In genomic region chr10:35340975-35341374, GRCh38 we compare ENCODE assay signal across 11 cellular contexts. TPM values are rescaled to one million over a fixed set of nuclear protein-coding genes. Genes with fewer than 3 reads are reported as not detected.
DNase-seq lines count a peak whose midpoint lies in the region; ATAC-seq and TF ChIP-seq lines count a peak whose summit lies in the region.
"Had no signal": no experiment of that assay in that cellular context is flagged by ENCODE, and none has a peak within 500 bp of the region (broad histone marks: within the 10 kb centered on the region; RNA-seq: fewer than 3 reads in every experiment).

No MANE protein-coding gene starts in this region.

- peak overlapping the region; percentile 77 for H3K4me3 Mint-ChIP-seq in T-helper 17 cell

- no peaks in the 10 kb centered on the region for H3K36me3 ChIP-seq in smooth muscle cell (ENCODE audit: low read depth)

- H3K36me3 Mint-ChIP-seq in T-helper 17 cell (ENCODE audit: low read depth) = peaks cover 2% of the 10 kb centered on the region

- peak overlapping the region; percentile 66 for H3K4me2 ChIP-seq in smooth muscle cell

- H3K4me3 ChIP-seq in foreskin fibroblast (ENCODE audit: low read depth in 1 of 2, low read length in 2 of 2) (no peak overlapping the region), smooth muscle cell (no peak overlapping the region)
- H3K4me3 ChIP-seq: body of pancreas had no signal

- H3K9ac ChIP-seq in smooth muscle cell (ENCODE audit: low read depth) = no peak overlapping the region

- peak; percentile 31 for DNase-seq in activated CD4-positive, alpha-beta T cell treated with anti-CD3 and anti-CD28 coated beads for 48 hours
- no peak for DNase-seq in activated CD4-positive, alpha-beta T cell treated with anti-CD3 and anti-CD28 coated beads for 4 hours
- no peak for DNase-seq in T-helper 17 cell
- peak; percentile 40 to 66 for DNase-seq in foreskin fibroblast
- no peak for DNase-seq in smooth muscle cell (lab: John Stamatoyannopoulos, UW; ENCODE audit: unreplicated experiment)
- no peak for DNase-seq in stimulated activated CD4-positive, alpha-beta T cell treated with anti-CD3 and anti-CD28 coated beads, Interleukin-4, amount 100 ng/mL, for 1 hour
- DNase-seq in NCI-H2081 (lab: John Stamatoyannopoulos, UW) = no peak
- DNase-seq: body of pancreas, NCI-H446 treated with DMSO at 0.1 percent for 48 hours had no signal

- H4K20me1 ChIP-seq in smooth muscle cell (ENCODE audit: low read depth) = peaks cover 91% of the 10 kb centered on the region

- no peaks in the 10 kb centered on the region for H3K27me3 ChIP-seq in smooth muscle cell (ENCODE audit: low read depth)
- H3K27me3 ChIP-seq: body of pancreas had no signal

- H2AFZ ChIP-seq in smooth muscle cell (ENCODE audit: low read depth) = no peak overlapping the region

- peak overlapping the region; percentile 6 for H3K27ac ChIP-seq in smooth muscle cell (ENCODE audit: low read depth)
- H3K27ac ChIP-seq: body of pancreas, HL-60 had no signal

- peaks cover 89% of the 10 kb centered on the region for H3K79me2 ChIP-seq in smooth muscle cell (ENCODE audit: low read depth)

- peaks cover 16% of the 10 kb centered on the region for H3K4me1 ChIP-seq in smooth muscle cell (ENCODE audit: low read depth)

- H3K9me3 ChIP-seq in T-helper 17 cell (ENCODE audit: control insufficient read depth, low read length, poor library complexity, severe bottlenecking) = no peaks in the 10 kb centered on the region
- H3K9me3 ChIP-seq in smooth muscle cell (replicated peaks; ENCODE audit: low read depth) = no peaks in the 10 kb centered on the region
- H3K9me3 ChIP-seq: body of pancreas had no signal

- WGBS in smooth muscle cell (ENCODE audit: low lambda C conversion rate) = 13% methylated on average over 6 of the region's 6 CpGs

- TF ChIP-seq CTCF in foreskin fibroblast (IDR thresholded peaks at IDR 0.05; ENCODE audit: low read depth, low read length) = no peak
- TF ChIP-seq CTCF in smooth muscle cell (IDR thresholded peaks at IDR 0.05; ENCODE audit: borderline replicate concordance, insufficient read depth, poor library complexity, severe bottlenecking) = no peak

- peaks cover 51% of the 10 kb centered on the region for H3K4me1 Mint-ChIP-seq in T-helper 17 cell

- no peaks in the 10 kb centered on the region for H3K27me3 Mint-ChIP-seq in T-helper 17 cell

- ATAC-seq in T-helper 17 cell = no peak
- ATAC-seq in HG02885 (IDR thresholded peaks at IDR 0.05; ENCODE audit: poor library complexity, unreplicated experiment) = no peak
- ATAC-seq: body of pancreas had no signal

- peak overlapping the region; percentile 93 for H3K27ac Mint-ChIP-seq in T-helper 17 cell

- H3F3A ChIP-seq in smooth muscle cell (ENCODE audit: low read depth) = no peaks in the 10 kb centered on the region

RNA-seq across cellular contexts. Expression of gene CCNY, which starts 4.7 kb away (rescaled TPM):
- total RNA-seq in T-helper 17 cell (10 to 100 TPM; 74.4 to 89.1 TPM), smooth muscle cell (46.9 and 56.3 TPM in 2 replicates)
- 53.1 and 57.5 TPM in 2 replicates for polyA plus RNA-seq in smooth muscle cell

Comparison
In these comparisons a context has a peak if more than half of its experiments do, and no peak if none do; other contexts are left out.
1. DNase-seq: peak in activated CD4-positive, alpha-beta T cell treated with anti-CD3 and anti-CD28 coated beads for 48 hours (single experiment) and foreskin fibroblast (2 of 2); none in activated CD4-positive, alpha-beta T cell treated with anti-CD3 and anti-CD28 coated beads for 4 hours (0 of 2), T-helper 17 cell (0 of 3), smooth muscle cell (single experiment), stimulated activated CD4-positive, alpha-beta T cell treated with anti-CD3 and anti-CD28 coated beads, Interleukin-4, amount 100 ng/mL, for 1 hour (single experiment) and NCI-H2081 (0 of 2).